ENCODE assay signal across 9 cellular contexts in genomic region chr1:52193985-52194384, GRCh38.
"Had no signal": no experiment of that assay in that cellular context is flagged by ENCODE, and none has a peak within 500 bp of the region (broad histone marks: within the 10 kb centered on the region; RNA-seq: fewer than 3 reads in every experiment).

No MANE protein-coding gene starts in this region.

- H2AFZ ChIP-seq: GM23248, GM23338 had no signal

- H3K9ac ChIP-seq: GM23248 had no signal

- H3K4me2 ChIP-seq: GM23338 had no signal

- H3K4me1 ChIP-seq: HAP-1 had no signal

- H3K36me3 ChIP-seq: HAP-1 had no signal

- H3K4me3 ChIP-seq: GM23248, GM23338, HAP-1 had no signal

- ATAC-seq: GM23338, HCT116 had no signal

- DNase-seq: GM23248, GOT3, H7, H9, HCEC 1CT, HFFc6 had no signal

- H3K27ac ChIP-seq: GM23248 had no signal

- H3K9me3 ChIP-seq: HAP-1 had no signal
